21 cellular contexts compared by ENCODE assay signal in genomic region chr5:167263185-167263584, GRCh38.
DNase-seq lines count a peak whose midpoint lies in the region; ATAC-seq, FAIRE-seq and TF ChIP-seq lines count a peak whose summit lies in the region.
"Had no signal": no experiment of that assay in that cellular context is flagged by ENCODE, and none has a peak within 500 bp of the region (broad histone marks: within the 10 kb centered on the region; RNA-seq: fewer than 3 reads in every experiment).

No MANE protein-coding gene starts in this region.

- POLR2A ChIA-PET in IMR-90 (lab: Charles Lee; ENCODE audit: unreplicated experiment), result no interaction called here

- no peaks in the 10 kb centered on the region for H3K4me1 Mint-ChIP-seq in HFFc6 (ENCODE audit: low read depth)
- H3K4me1 Mint-ChIP-seq: IgD-negative memory B cell had no signal

- DNase-seq in IMR-90 (no peak), SJSA1 (ENCODE audit: low read depth in 1 of 2, low spot score in 2 of 2) (no peak), mesenchymal stem cell (peak; percentile 6), HFFc6 (no peak), GM19239 (ENCODE audit: insufficient read length, low spot score) (no peak), GOT3 (lab: John Stamatoyannopoulos, UW) (no peak)
- DNase-seq: ACHN; AML-193; Caco-2; CD4-positive, alpha-beta T cell; DMS153; DMS79; GF-D8; GM23248; HCEC 1CT; KBM-7 had no signal

- intact Hi-C loops in IMR-90 (cut with micrococcal nuclease), result loop anchor here (5.0 kb wide), 1 partner anchor 304 kb away; no protein-coding TSS in a partner anchor

- H3K79me1 ChIP-seq in IMR-90 (ENCODE audit: low read depth in 1 of 2, low read length in 2 of 2) (no peaks in the 10 kb centered on the region), mesenchymal stem cell (replicated peaks; ENCODE audit: low read length, poor library complexity, severe bottlenecking) (no peaks in the 10 kb centered on the region)

- H3K4me3 ChIP-seq in IMR-90 (ENCODE audit: insufficient read depth, low read depth, low read length), result no peak overlapping the region
- no peak overlapping the region for H3K4me3 ChIP-seq in SJSA1
- H3K4me3 ChIP-seq in mesenchymal stem cell (ENCODE audit: insufficient read depth in 1 of 2, low read depth in 1 of 2, low read length in 2 of 2), result no peak overlapping the region
- H3K4me3 ChIP-seq: GM23248 had no signal

- BruUV-seq in IMR-90 (replicated peaks; lab: Mats Ljungman, UMichigan), result no TSS peak

- H3K23ac ChIP-seq in IMR-90 (ENCODE audit: low read depth, low read length) (no peak overlapping the region), mesenchymal stem cell (ENCODE audit: low read length in 2 of 2) (no peak overlapping the region)

- no peak overlapping the region for H4K8ac ChIP-seq in IMR-90 (ENCODE audit: low read depth in 2 of 2, low read length in 2 of 2)
- H4K8ac ChIP-seq in mesenchymal stem cell (ENCODE audit: low read length), result no peak overlapping the region

- H2AK9ac ChIP-seq in IMR-90 (replicated peaks; ENCODE audit: low read depth, low read length, poor library complexity), result no peak overlapping the region

- ATAC-seq in IMR-90 (ENCODE audit: low read depth), result peak; percentile 54

- H4K20me1 ChIP-seq in IMR-90 (ENCODE audit: insufficient read depth, low read length), result no peaks in the 10 kb centered on the region

- H3K14ac ChIP-seq in IMR-90 (replicated peaks; ENCODE audit: low read depth, low read length) (no peak overlapping the region), mesenchymal stem cell (ENCODE audit: low read length in 2 of 2) (no peak overlapping the region)

- no peak for FAIRE-seq in GM19239 (lab: Jason Lieb, UNC)
- FAIRE-seq: A204.1, H54, HTR-8/SVneo had no signal

- CTCF ChIA-PET in IMR-90 (lab: Yijun Ruan, JAX), result interaction anchor here (1.0 kb wide), 1 partner anchor 20 kb away, joined by 3 read pairs; no protein-coding TSS in a partner anchor

- no peak overlapping the region for H3K9ac ChIP-seq in IMR-90 (ENCODE audit: low read depth, low read length)
- no peak overlapping the region for H3K9ac ChIP-seq in mesenchymal stem cell (ENCODE audit: low read length)
- H3K9ac ChIP-seq: GM23248 had no signal

- H3K4me2 ChIP-seq in IMR-90 (ENCODE audit: low read depth, low read length) (peak overlapping the region; percentile 50; the same call in 1 of the 2 replicates), mesenchymal stem cell (ENCODE audit: low read length, poor library complexity, severe bottlenecking) (no peak overlapping the region)

- no CpG with 5 or more reads among the region's 4 CpGs for WGBS in IMR-90 (ENCODE audit: extremely low coverage in 2 of 2, insufficient read length in 1 of 2), 2 experiments
- whole genome bisulfite sequencing in mesenchymal stem cell, result 91% methylated on average over 2 of the region's 4 CpGs

- dilution Hi-C loops in IMR-90 (cut with HindIII; ENCODE audit: low sequenced_read_pairs, unreplicated experiment), result no loop called here

- no peak overlapping the region for H3K4ac ChIP-seq in IMR-90 (ENCODE audit: low read depth, low read length)
- H3K4ac ChIP-seq in mesenchymal stem cell (ENCODE audit: low read depth in 1 of 2, low read length in 2 of 2), result no peak overlapping the region

- H3K27me3 Mint-ChIP-seq in HFFc6 (ENCODE audit: insufficient read depth), result no peaks in the 10 kb centered on the region; the same call in 1 of the 2 replicates
- H3K27me3 Mint-ChIP-seq: CD4-positive, alpha-beta T cell; IgD-negative memory B cell had no signal

- H3K36me3 ChIP-seq in IMR-90 (ENCODE audit: control insufficient read depth, insufficient read depth, low read length), result no peaks in the 10 kb centered on the region
- H3K36me3 ChIP-seq in SJSA1, result no peaks in the 10 kb centered on the region
- no peaks in the 10 kb centered on the region for H3K36me3 ChIP-seq in mesenchymal stem cell (ENCODE audit: control insufficient read depth in 1 of 2, insufficient read depth in 2 of 2, low read depth in 1 of 2, low read length in 2 of 2)

- H2AK5ac ChIP-seq in IMR-90 (ENCODE audit: low read depth, low read length), result no peak overlapping the region
- no peak overlapping the region for H2AK5ac ChIP-seq in mesenchymal stem cell (ENCODE audit: low read length, severe bottlenecking)

- no peaks in the 10 kb centered on the region for H3K36me3 Mint-ChIP-seq in HFFc6 (ENCODE audit: low read depth)
- H3K36me3 Mint-ChIP-seq: IgD-negative memory B cell had no signal

- no peak overlapping the region for H2BK12ac ChIP-seq in mesenchymal stem cell (ENCODE audit: low read length in 2 of 2)

- no peak overlapping the region for H2BK5ac ChIP-seq in IMR-90 (ENCODE audit: low read depth, low read length, poor library complexity, severe bottlenecking)
- H2BK5ac ChIP-seq in mesenchymal stem cell (ENCODE audit: low read depth, low read length, poor library complexity, severe bottlenecking), result no peak overlapping the region

- H3K9me3 ChIP-seq in IMR-90 (ENCODE audit: control insufficient read depth, insufficient read depth, low read length) (no peaks in the 10 kb centered on the region), SJSA1 (replicated peaks) (no peaks in the 10 kb centered on the region), mesenchymal stem cell (ENCODE audit: control insufficient read depth, low read length) (no peaks in the 10 kb centered on the region)
- H3K9me3 ChIP-seq: Caco-2 had no signal

- peaks cover 11% of the 10 kb centered on the region for H3K9me3 Mint-ChIP-seq in HFFc6

- TF ChIP-seq CTCF in IMR-90 (conservative IDR thresholded peaks at IDR 0.05; ENCODE audit: low read depth, low read length) (no peak), HFFc6 (IDR thresholded peaks at IDR 0.05) (no peak)

- no peak overlapping the region for H3K56ac ChIP-seq in IMR-90 (ENCODE audit: extremely low read depth, insufficient read depth, low read length)

- H3K18ac ChIP-seq in IMR-90 (ENCODE audit: low read depth, low read length) (no peak overlapping the region), mesenchymal stem cell (ENCODE audit: low read depth in 1 of 2, low read length in 2 of 2) (no peak overlapping the region)

- no peak overlapping the region for H4K91ac ChIP-seq in IMR-90 (ENCODE audit: insufficient read depth, low read depth, low read length)
- no peak overlapping the region for H4K91ac ChIP-seq in mesenchymal stem cell (ENCODE audit: low read length)

- no peak overlapping the region for H4K5ac ChIP-seq in IMR-90 (ENCODE audit: low read depth, low read length)

- no peak for TF ChIP-seq RAD21 in IMR-90 (IDR thresholded peaks at IDR 0.05; ENCODE audit: low read length)

- H3K27me3 ChIP-seq in IMR-90 (ENCODE audit: control insufficient read depth, insufficient read depth, low read length), result no peaks in the 10 kb centered on the region
- no peaks in the 10 kb centered on the region for H3K27me3 ChIP-seq in SJSA1 (replicated peaks)
- no peaks in the 10 kb centered on the region for H3K27me3 ChIP-seq in mesenchymal stem cell (ENCODE audit: control insufficient read depth in 1 of 2, insufficient read depth in 1 of 2, low read length in 2 of 2)

- no peak overlapping the region for H3K27ac Mint-ChIP-seq in HFFc6
- H3K27ac Mint-ChIP-seq: CD4-positive, alpha-beta T cell; IgD-negative memory B cell had no signal

- no peaks in the 10 kb centered on the region for H3K9me1 ChIP-seq in IMR-90 (ENCODE audit: insufficient read depth, low read length)

- H2BK15ac ChIP-seq in IMR-90 (ENCODE audit: low read depth, low read length) (no peak overlapping the region), mesenchymal stem cell (ENCODE audit: low read depth, poor library complexity, severe bottlenecking) (no peak overlapping the region)

- H3K4me3 Mint-ChIP-seq in HFFc6, result no peak overlapping the region
- H3K4me3 Mint-ChIP-seq: CD4-positive, alpha-beta T cell; IgD-negative memory B cell had no signal

- no peak for TF ChIP-seq POLR2A in IMR-90 (IDR thresholded peaks at IDR 0.05; ENCODE audit: low read depth, low read length)

- no peak overlapping the region for H2BK20ac ChIP-seq in IMR-90 (ENCODE audit: low read depth, low read length)

- H3K4me1 ChIP-seq in IMR-90 (ENCODE audit: control insufficient read depth, insufficient read depth, low read length) (no peaks in the 10 kb centered on the region), SJSA1 (replicated peaks) (peaks cover 19% of the 10 kb centered on the region), mesenchymal stem cell (ENCODE audit: control insufficient read depth, insufficient read depth, low read depth, low read length) (no peaks in the 10 kb centered on the region)
- H3K4me1 ChIP-seq: Caco-2 had no signal

- H3K27ac ChIP-seq in IMR-90 (ENCODE audit: insufficient read depth, low read length) (no peak overlapping the region), SJSA1 (peak overlapping the region; percentile 18; the same call in 1 of the 2 replicates), mesenchymal stem cell (ENCODE audit: low read length, poor library complexity, severe bottlenecking) (no peak overlapping the region)
- H3K27ac ChIP-seq: C4-2B, GM23248 had no signal

- H2BK120ac ChIP-seq in IMR-90 (ENCODE audit: low read depth, low read length) (no peak overlapping the region), mesenchymal stem cell (ENCODE audit: low read depth, low read length) (no peak overlapping the region)

- in situ Hi-C loops in IMR-90 (cut with MboI; ENCODE audit: low sequenced_read_pairs), result no loop called here

- no peak overlapping the region for H2AFZ ChIP-seq in IMR-90 (replicated peaks; ENCODE audit: low read length, poor library complexity)
- no peak overlapping the region for H2AFZ ChIP-seq in mesenchymal stem cell (ENCODE audit: low read depth, low read length)
- H2AFZ ChIP-seq: GM23248 had no signal

TF ChIP-seq in IMR-90, 13 proteins besides CTCF, POLR2A, EP300 and RAD21 (continues in another document):
- TF ChIP-seq MAFK (IDR thresholded peaks at IDR 0.05; ENCODE audit: low read depth, low read length) (no peak), CHD1 (IDR thresholded peaks at IDR 0.05; ENCODE audit: low read depth, low read length) (no peak), NFE2L2 (IDR thresholded peaks at IDR 0.05; ENCODE audit: low read depth, low read length) (no peak), ELK1 (IDR thresholded peaks at IDR 0.05; ENCODE audit: borderline replicate concordance, low read depth, low read length) (no peak), SMC3 (IDR thresholded peaks at IDR 0.05; ENCODE audit: low read depth, low read length) (no peak), RCOR1 (IDR thresholded peaks at IDR 0.05; ENCODE audit: insufficient replicate concordance, low read length) (no peak), BHLHE40 (IDR thresholded peaks at IDR 0.05; ENCODE audit: low read depth, low read length) (no peak), RFX5 (IDR thresholded peaks at IDR 0.05; ENCODE audit: low read depth, low read length) (no peak), MAZ (IDR thresholded peaks at IDR 0.05; ENCODE audit: borderline replicate concordance, low read depth, low read length) (no peak)
